Comparison of ENCODE assay signal across 8 cellular contexts in genomic region chr7:64562621-64563275, GRCh38. TPM values are rescaled to one million over a fixed set of nuclear protein-coding genes. Genes with fewer than 3 reads are reported as not detected.
DNase-seq lines count a peak whose midpoint lies in the region; ATAC-seq and TF ChIP-seq lines count a peak whose summit lies in the region.

Gene ZNF680 (minus strand): TSS chr7:64563071. CDS start chr7:64562954, 117 bp downstream.

- H3K4me3 Mint-ChIP-seq in activated CD4-positive, alpha-beta T cell treated with anti-CD3 and anti-CD28 coated beads, Interleukin-2, amount 10 ng/mL, durations not matched to agents 24 days and 14 days = peak within 1 kb of the TSS; percentile 100

- TF ChIP-seq CTCF in coronary artery (IDR thresholded peaks at IDR 0.05) = no peak

- H3K9me3 Mint-ChIP-seq in activated CD4-positive, alpha-beta T cell treated with anti-CD3 and anti-CD28 coated beads, Interleukin-2, amount 10 ng/mL, durations not matched to agents 24 days and 14 days = peaks cover 18% of the 10 kb centered on the region

- peak within 1 kb of the TSS; percentile 85 for H3K4me3 ChIP-seq in coronary artery

- peak within 1 kb of the TSS; percentile 92 for H3K27ac ChIP-seq in coronary artery

- H3K36me3 Mint-ChIP-seq in activated CD4-positive, alpha-beta T cell treated with anti-CD3 and anti-CD28 coated beads, Interleukin-2, amount 10 ng/mL, durations not matched to agents 24 days and 14 days (ENCODE audit: low read depth) = peaks cover 33% of the 10 kb centered on the region

- intact Hi-C loops in activated CD4-positive, alpha-beta T cell treated with anti-CD3 and anti-CD28 coated beads, Interleukin-2, amount 10 ng/mL, durations not matched to agents 24 days and 14 days (cut with micrococcal nuclease) = loop anchor here (1.0 to 5.0 kb wide), 5 partner anchors 104 to 636 kb away; partner anchors contain the start of genes ZNF107 and ZNF138

- H3K27ac Mint-ChIP-seq in activated CD4-positive, alpha-beta T cell treated with anti-CD3 and anti-CD28 coated beads, Interleukin-2, amount 10 ng/mL, durations not matched to agents 24 days and 14 days = peak within 1 kb of the TSS; percentile 98

- peaks cover 2% of the 10 kb centered on the region for H3K4me1 Mint-ChIP-seq in activated CD4-positive, alpha-beta T cell treated with anti-CD3 and anti-CD28 coated beads, Interleukin-2, amount 10 ng/mL, durations not matched to agents 24 days and 14 days

- H3K27me3 Mint-ChIP-seq in activated CD4-positive, alpha-beta T cell treated with anti-CD3 and anti-CD28 coated beads, Interleukin-2, amount 10 ng/mL, durations not matched to agents 24 days and 14 days = no peaks in the 10 kb centered on the region

- DNase-seq in Ammon's horn (ENCODE audit: low spot score) (peak; percentile 98), NCI-H446 treated with DMSO at 0.1 percent for 48 hours (lab: John Stamatoyannopoulos, UW) (peak; percentile 75), coronary artery (ENCODE audit: low spot score) (peak; percentile 96), left lobe of liver (ENCODE audit: low spot score) (peak; percentile 98)
- peak; percentile 96 for DNase-seq in activated CD4-positive, alpha-beta T cell treated with anti-CD3 and anti-CD28 coated beads, Interleukin-2, amount 10 ng/mL, durations not matched to agents 24 days and 14 days
- peak; percentile 73 to 79 for DNase-seq in stimulated activated CD4-positive, alpha-beta T cell treated with anti-CD3 and anti-CD28 coated beads, Interleukin-2, amount 100 ng/mL, for 48 hours

- ATAC-seq in GM19043 (IDR thresholded peaks at IDR 0.05; ENCODE audit: low read depth, unreplicated experiment) (peak; percentile 99), HG03354 (IDR thresholded peaks at IDR 0.05; ENCODE audit: poor library complexity, severe bottlenecking, unreplicated experiment) (peak; percentile 99), left lobe of liver (peak; percentile 93)

RNA-seq across cellular contexts. Expression of gene ZNF680, which starts in this region (rescaled TPM):
- total RNA-seq in activated CD4-positive, alpha-beta T cell treated with anti-CD3 and anti-CD28 coated beads, Interleukin-2, amount 10 ng/mL, durations not matched to agents 24 days and 14 days = 10.4 and 10.7 TPM in 2 replicates
- 14.3 TPM for total RNA-seq in left lobe of liver

Comparison
In these comparisons a context has a peak if more than half of its experiments do, and no peak if none do; other contexts are left out.
1. Peak in every context shown above with its lines: DNase-seq, ATAC-seq, H3K4me3 ChIP-seq and H3K27ac ChIP-seq.